Comparison of ENCODE assay signal across 16 cellular contexts in the genomic region with DNA sequence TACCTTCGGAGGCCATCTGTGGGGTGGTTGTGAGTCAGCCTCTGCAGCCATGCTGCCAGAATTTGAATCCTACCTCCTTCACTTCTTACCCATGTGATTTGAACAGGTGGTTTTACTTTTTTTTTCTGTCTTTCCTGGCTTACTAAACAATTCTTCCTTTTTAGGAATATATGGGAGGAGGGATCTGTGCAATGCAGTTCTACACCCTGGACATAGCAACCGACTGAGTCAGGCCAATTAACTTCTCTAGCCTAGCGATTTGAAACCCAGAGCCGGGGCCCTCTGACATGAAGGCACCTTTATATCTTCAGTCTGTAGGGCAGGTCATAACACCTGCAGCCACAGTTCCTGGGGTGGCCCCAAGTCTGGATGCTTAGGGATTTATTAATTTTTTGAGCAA.
DNase-seq lines count a peak whose midpoint lies in the region; ATAC-seq lines count a peak whose summit lies in the region.
"Had no signal": no experiment of that assay in that cellular context is flagged by ENCODE, and none has a peak within 500 bp of the region (broad histone marks: within the 10 kb centered on the region; RNA-seq: fewer than 3 reads in every experiment).

No MANE protein-coding gene starts in this region.

- ATAC-seq in GM19395 (IDR thresholded peaks at IDR 0.05; ENCODE audit: unreplicated experiment) = no peak
- ATAC-seq: K562 had no signal

- peak; percentile 38 for DNase-seq in NCI-H2171 treated with DMSO at 0.1 percent for 48 hours (lab: John Stamatoyannopoulos, UW)
- DNase-seq in NCI-H2171 (lab: John Stamatoyannopoulos, UW) = no peak
- peak; percentile 38 for DNase-seq in LoVo (ENCODE audit: low spot score)
- peak; percentile 52 for DNase-seq in astrocyte of the hippocampus (ENCODE audit: low read depth, low spot score)
- DNase-seq in renal cortical epithelial cell (ENCODE audit: low read depth) = peak; percentile 40
- no peak for DNase-seq in NCI-H2029 treated with DMSO at 0.1 percent for 48 hours (lab: John Stamatoyannopoulos, UW)
- DNase-seq in DMS53 (lab: John Stamatoyannopoulos, UW) = no peak
- DNase-seq: 8988T, C1 segment of cervical spinal cord, GF-D8, H7, NCI-H1092, NCI-H1694 treated with DMSO at 0.1 percent for 48 hours, SIG-M5 had no signal

Comparison
In these comparisons a context has a peak if more than half of its experiments do, and no peak if none do; other contexts are left out.
1. DNase-seq: peak in NCI-H2171 treated with DMSO at 0.1 percent for 48 hours (single experiment), LoVo (single experiment), astrocyte of the hippocampus (single experiment) and renal cortical epithelial cell (single experiment); none in NCI-H2171 (single experiment), NCI-H2029 treated with DMSO at 0.1 percent for 48 hours (single experiment) and DMS53 (single experiment).